ENCODE assay signal across 8 cellular contexts in genomic region chr1:226674892-226675719, GRCh38.
DNase-seq lines count a peak whose midpoint lies in the region; ATAC-seq, FAIRE-seq and TF ChIP-seq lines count a peak whose summit lies in the region.

No MANE protein-coding gene starts in this region.

- H2AK5ac ChIP-seq in neuronal stem cell (ENCODE audit: low read depth, low read length): no peak overlapping the region

- peak overlapping the region; percentile 81 to 90 (median 84) for H3K4me3 Mint-ChIP-seq in naive thymus-derived CD4-positive, alpha-beta T cell

- H3K9me3 Mint-ChIP-seq in naive thymus-derived CD4-positive, alpha-beta T cell: peaks cover 0 to 4% (median 0%) of the 10 kb centered on the region in 11 donors

- H3K36me3 Mint-ChIP-seq in naive thymus-derived CD4-positive, alpha-beta T cell: peaks cover 12 to 35% (median 25%) of the 10 kb centered on the region in 5 donors

- H3K79me2 ChIP-seq in SU-DHL-6 (ENCODE audit: insufficient read depth, low read length) (peaks cover 14% of the 10 kb centered on the region; the same call in 1 of the 2 replicates), K562 (ENCODE audit: control insufficient read depth, insufficient read depth, low read length) (no peaks in the 10 kb centered on the region)

- BruUV-seq in K562 (replicated peaks; lab: Mats Ljungman, UMichigan): no TSS peak

- no peak for FAIRE-seq in K562 (lab: Jason Lieb, UNC)

- H3K4me2 ChIP-seq in SU-DHL-6 (ENCODE audit: low read depth, low read length, poor library complexity, severe bottlenecking): peak overlapping the region; percentile 64
- no peak overlapping the region; the same call in 1 of the 2 replicates for H3K4me2 ChIP-seq in K562 (ENCODE audit: insufficient read depth, low read length)
- no peak overlapping the region for H3K4me2 ChIP-seq in neuronal stem cell (ENCODE audit: insufficient read depth, low read length, poor library complexity, severe bottlenecking)

- H3K27me3 ChIP-seq in SU-DHL-6 (ENCODE audit: low read length) (no peaks in the 10 kb centered on the region), K562 (ENCODE audit: control insufficient read depth in 2 of 2, insufficient read depth in 2 of 2, low read length in 2 of 2) (peaks cover 41 to 57% of the 10 kb centered on the region in 2 experiments; a peak in 4 of 5 replicates), vagina (no peaks in the 10 kb centered on the region), neuronal stem cell (ENCODE audit: control insufficient read depth in 3 of 3, insufficient read depth in 3 of 3, low read depth in 1 of 3, low read length in 3 of 3) (no peaks in the 10 kb centered on the region)
- no peaks in the 10 kb centered on the region for H3K27me3 ChIP-seq in naive thymus-derived CD4-positive, alpha-beta T cell (ENCODE audit: control insufficient read depth in 2 of 2, insufficient read depth in 2 of 2, low read length in 2 of 2)

- peak overlapping the region; percentile 92 for H3K27ac ChIP-seq in SU-DHL-6 (ENCODE audit: low read depth, low read length)
- H3K27ac ChIP-seq in K562 (ENCODE audit: extremely low read depth, low read depth, low read length): no peak overlapping the region
- H3K27ac ChIP-seq in naive thymus-derived CD4-positive, alpha-beta T cell (ENCODE audit: low read depth, low read length): peak overlapping the region; percentile 86
- H3K27ac ChIP-seq in vagina: peak overlapping the region; percentile 96
- H3K27ac ChIP-seq in neuronal stem cell (replicated peaks; ENCODE audit: low read length): no peak overlapping the region

- DNase-seq in K562 (ENCODE audit: extremely low read depth in 1 of 4, low spot score in 3 of 4): no peak
- DNase-seq in naive thymus-derived CD4-positive, alpha-beta T cell: peak; percentile 41 to 92 (median 88)
- DNase-seq in vagina (ENCODE audit: extremely low spot score in 2 of 2): no peak
- DNase-seq in neuronal stem cell (ENCODE audit: low spot score): no peak
- DNase-seq in HCEC 1CT: no peak

- no peak overlapping the region for H3K18ac ChIP-seq in neuronal stem cell (ENCODE audit: low read length)

- TF ChIP-seq CTCF in SU-DHL-6 (IDR thresholded peaks at IDR 0.05; ENCODE audit: insufficient read depth, low read length, poor library complexity, severe bottlenecking) (no peak), K562 (IDR thresholded peaks at IDR 0.05 in 2 of 3, conservative IDR thresholded peaks at IDR 0.05 in 1 of 3; ENCODE audit: insufficient read depth in 2 of 3, low read depth in 1 of 3, low read length in 3 of 3) (no peak), vagina (IDR thresholded peaks at IDR 0.05) (no peak)

- no peak overlapping the region for H3K4ac ChIP-seq in neuronal stem cell (ENCODE audit: low read length)

- CTCF ChIA-PET in K562 (lab: Yijun Ruan, JAX; ENCODE audit: low intra/inter-chr PET ratio): no interaction called here
- CTCF ChIA-PET in naive thymus-derived CD4-positive, alpha-beta T cell (lab: Charles Lee): interaction anchor here (0.5 to 2.0 kb wide), 4 partner anchors 9 to 43 kb away, joined by 3 to 8 read pairs (median 4); no protein-coding TSS in a partner anchor

- H3F3A ChIP-seq in SU-DHL-6 (ENCODE audit: insufficient read depth): peaks cover 67% of the 10 kb centered on the region

- in situ Hi-C loops in K562 (cut with MboI): no loop called here

- peak overlapping the region; percentile 95 to 100 (median 99) for H3K27ac Mint-ChIP-seq in naive thymus-derived CD4-positive, alpha-beta T cell

- H3K36me3 ChIP-seq in SU-DHL-6 (ENCODE audit: low read length) (no peaks in the 10 kb centered on the region), K562 (ENCODE audit: control insufficient read depth, insufficient read depth, low read length) (no peaks in the 10 kb centered on the region), vagina (no peaks in the 10 kb centered on the region), neuronal stem cell (replicated peaks in 1 of 2; ENCODE audit: control insufficient read depth in 2 of 2, insufficient read depth in 2 of 2, low read length in 2 of 2) (no peaks in the 10 kb centered on the region)
- H3K36me3 ChIP-seq in naive thymus-derived CD4-positive, alpha-beta T cell (ENCODE audit: control insufficient read depth in 2 of 3, insufficient read depth in 3 of 3, low read length in 3 of 3): peaks cover 0 to 9% (median 0%) of the 10 kb centered on the region in 3 experiments

- no peaks in the 10 kb centered on the region for H3K79me1 ChIP-seq in neuronal stem cell (ENCODE audit: low read depth, low read length)

- no peaks in the 10 kb centered on the region for H4K20me1 ChIP-seq in SU-DHL-6 (ENCODE audit: low read depth, low read length)
- H4K20me1 ChIP-seq in K562 (replicated peaks; ENCODE audit: control insufficient read depth, insufficient read depth, low read length): no peaks in the 10 kb centered on the region

- H4K8ac ChIP-seq in neuronal stem cell (ENCODE audit: low read depth, low read length): no peak overlapping the region

- 2% methylated on average over 17 of the region's 17 CpGs for WGBS in K562 (ENCODE audit: insufficient coverage, low coverage, missing lambda C conversion rate)
- no CpG with 5 or more reads among the region's 17 CpGs for WGBS in neuronal stem cell (ENCODE audit: extremely low coverage in 2 of 2, insufficient read length in 2 of 2, insufficient replicate concordance in 1 of 2), 2 donors

- no peak overlapping the region for H4K91ac ChIP-seq in neuronal stem cell (ENCODE audit: low read depth, low read length, poor library complexity)

- H2AFZ ChIP-seq in SU-DHL-6 (ENCODE audit: low read depth, low read length, severe bottlenecking) (no peak overlapping the region), K562 (ENCODE audit: low read depth, low read length) (peak overlapping the region; percentile 11; the same call in 1 of the 2 replicates), neuronal stem cell (ENCODE audit: low read length) (no peak overlapping the region)

- peaks cover 85 to 100% (median 94%) of the 10 kb centered on the region in 7 donors for H3K4me1 Mint-ChIP-seq in naive thymus-derived CD4-positive, alpha-beta T cell

- H3K4me3 ChIP-seq in SU-DHL-6 (ENCODE audit: insufficient read depth, low read length, poor library complexity, severe bottlenecking): peak overlapping the region; percentile 49
- no peak overlapping the region for H3K4me3 ChIP-seq in K562
- peak overlapping the region; percentile 33 for H3K4me3 ChIP-seq in naive thymus-derived CD4-positive, alpha-beta T cell (ENCODE audit: low read length)
- no peak overlapping the region for H3K4me3 ChIP-seq in vagina
- no peak overlapping the region for H3K4me3 ChIP-seq in neuronal stem cell (ENCODE audit: low read length in 2 of 2)

- no peaks in the 10 kb centered on the region for H3K9me2 ChIP-seq in SU-DHL-6 (replicated peaks; ENCODE audit: insufficient read depth, low read length)

- H2BK12ac ChIP-seq in neuronal stem cell (ENCODE audit: low read length): no peak overlapping the region

- no peaks in the 10 kb centered on the region for H3K9me3 ChIP-seq in SU-DHL-6 (ENCODE audit: insufficient read depth, low read length)
- H3K9me3 ChIP-seq in K562 (replicated peaks; ENCODE audit: control insufficient read depth, insufficient read depth, low read depth, low read length): no peaks in the 10 kb centered on the region
- no peaks in the 10 kb centered on the region for H3K9me3 ChIP-seq in naive thymus-derived CD4-positive, alpha-beta T cell (ENCODE audit: control insufficient read depth in 2 of 3, low read length in 3 of 3)
- H3K9me3 ChIP-seq in vagina: no peaks in the 10 kb centered on the region
- H3K9me3 ChIP-seq in neuronal stem cell (replicated peaks in 1 of 2; ENCODE audit: control insufficient read depth in 2 of 2, insufficient read depth in 1 of 2, low read depth in 1 of 2, low read length in 2 of 2): no peaks in the 10 kb centered on the region

- TF ChIP-seq RAD21 in K562 (CRISPR knock-in tag; conservative IDR thresholded peaks at IDR 0.05 in 1 of 2, IDR thresholded peaks at IDR 0.05 in 1 of 2): no peak

- no peak overlapping the region for H3K23ac ChIP-seq in neuronal stem cell (ENCODE audit: low read depth, low read length, poor library complexity)

- H2BK15ac ChIP-seq in neuronal stem cell (ENCODE audit: low read length): no peak overlapping the region

- POLR2A ChIA-PET in K562 (lab: Yijun Ruan, JAX): no interaction called here
- POLR2A ChIA-PET in naive thymus-derived CD4-positive, alpha-beta T cell (lab: Charles Lee): interaction anchor here (1.0 to 16.9 kb wide), 5 partner anchors 13 to 61 kb away, joined by 4 to 276 read pairs (median 13); no protein-coding TSS in a partner anchor

- no peak overlapping the region for H2BK120ac ChIP-seq in neuronal stem cell (ENCODE audit: low read depth, low read length)

- H2BK5ac ChIP-seq in neuronal stem cell (ENCODE audit: low read length): no peak overlapping the region

- peak; percentile 72 for ATAC-seq in GM18873 (IDR thresholded peaks at IDR 0.05; ENCODE audit: low FRiP score, unreplicated experiment)
- ATAC-seq in HG02981 (IDR thresholded peaks at IDR 0.05; ENCODE audit: unreplicated experiment): peak; percentile 73
- ATAC-seq in K562: no peak
- ATAC-seq in naive thymus-derived CD4-positive, alpha-beta T cell: peak; percentile 82

- no peaks in the 10 kb centered on the region for H3K9me1 ChIP-seq in K562 (ENCODE audit: control insufficient read depth, insufficient read depth, low read length)

- no peak for TF ChIP-seq EP300 in K562 (IDR thresholded peaks at IDR 0.05; ENCODE audit: low read length)

- H3K4me1 ChIP-seq in K562 (replicated peaks in 1 of 2; ENCODE audit: control insufficient read depth in 2 of 2, insufficient read depth in 2 of 2, low read length in 2 of 2) (peaks cover under 1 to 4% of the 10 kb centered on the region in 2 experiments; a peak in 3 of 5 replicates), vagina (peaks cover 76% of the 10 kb centered on the region), neuronal stem cell (ENCODE audit: control insufficient read depth in 2 of 2, insufficient read depth in 1 of 2, low read depth in 1 of 2, low read length in 2 of 2) (peaks cover 10 to 22% of the 10 kb centered on the region in 2 donors)
- peaks cover 91 to 97% of the 10 kb centered on the region in 2 donors for H3K4me1 ChIP-seq in naive thymus-derived CD4-positive, alpha-beta T cell (ENCODE audit: control insufficient read depth in 2 of 2, insufficient read depth in 2 of 2, low read length in 2 of 2)

- no peak for TF ChIP-seq POLR2A in K562 (conservative IDR thresholded peaks at IDR 0.05)
- no peak for TF ChIP-seq POLR2A in vagina (IDR thresholded peaks at IDR 0.05)

- peaks cover 0 to 2% (median 0%) of the 10 kb centered on the region in 5 donors for H3K27me3 Mint-ChIP-seq in naive thymus-derived CD4-positive, alpha-beta T cell

- intact Hi-C loops in K562 (cut with micrococcal nuclease): loop anchor here (5.0 kb wide), 1 partner anchor 38 kb away; no protein-coding TSS in a partner anchor
- intact Hi-C loops in naive thymus-derived CD4-positive, alpha-beta T cell (cut with micrococcal nuclease): loop anchor here (1.0 to 5.0 kb wide), 16 partner anchors 12 to 678 kb away; partner anchors contain the start of genes ITPKB (in 2 of the 2), PARP1 (in 2 of the 2), COQ8A (in 1 of the 2) and PSEN2 (in 1 of the 2)
- intact Hi-C loops in vagina (cut with DNase I): no loop called here

- no peak overlapping the region for H3K14ac ChIP-seq in neuronal stem cell (ENCODE audit: low read length)

- H3K9ac ChIP-seq in SU-DHL-6 (ENCODE audit: low read length): peak overlapping the region; percentile 53
- no peak overlapping the region for H3K9ac ChIP-seq in K562 (ENCODE audit: insufficient read depth in 1 of 2, low read depth in 2 of 2, low read length in 2 of 2)
- H3K9ac ChIP-seq in neuronal stem cell (ENCODE audit: low read depth, low read length, poor library complexity): no peak overlapping the region

Comparison
In these comparisons a context has a peak if more than half of its experiments do, and no peak if none do; other contexts are left out.
1. H3K27ac ChIP-seq: peak in SU-DHL-6 (single experiment), naive thymus-derived CD4-positive, alpha-beta T cell (single experiment) and vagina (single experiment); none in K562 (single experiment) and neuronal stem cell (single experiment).
2. H3K4me3 ChIP-seq: peak in SU-DHL-6 (single experiment) and naive thymus-derived CD4-positive, alpha-beta T cell (single experiment); none in K562 (single experiment), vagina (0 of 2) and neuronal stem cell (0 of 2).
3. DNase-seq: peak in naive thymus-derived CD4-positive, alpha-beta T cell (9 of 9); none in K562 (0 of 4), vagina (0 of 2), neuronal stem cell (single experiment) and HCEC 1CT (single experiment).